In the genomic region with DNA sequence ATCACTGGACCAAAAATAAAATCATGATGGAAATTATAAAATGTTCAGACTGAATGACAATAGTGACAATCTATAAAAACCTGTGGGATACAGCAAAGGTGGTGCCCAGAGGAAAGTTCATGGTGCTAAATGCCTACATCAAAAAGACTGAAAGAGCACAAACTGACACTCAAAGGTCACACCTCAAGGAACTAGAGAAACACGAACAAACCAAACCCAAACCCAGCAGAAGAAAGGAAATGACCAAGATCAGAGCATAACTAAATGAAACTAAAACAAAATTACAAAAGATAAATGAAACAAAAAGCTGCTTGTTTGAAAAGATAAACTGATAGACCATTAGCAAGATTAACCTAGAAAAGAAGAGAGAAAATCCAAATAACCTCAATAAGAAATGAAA, we compare ENCODE assay signal across 15 cellular contexts.
DNase-seq lines count a peak whose midpoint lies in the region; ATAC-seq, FAIRE-seq and TF ChIP-seq lines count a peak whose summit lies in the region.
"Had no signal": no experiment of that assay in that cellular context is flagged by ENCODE, and none has a peak within 500 bp of the region (broad histone marks: within the 10 kb centered on the region; RNA-seq: fewer than 3 reads in every experiment).

No MANE protein-coding gene starts in this region.

- H3K27ac Mint-ChIP-seq in T-helper 2 cell treated with Interferon-gamma antibody and Interleukin-4, amounts not matched to agents 5 μg/mL and 100 μg/mL, for 36 hours, result peak overlapping the region; percentile 90
- peak overlapping the region; percentile 83 to 90 for H3K27ac Mint-ChIP-seq in natural killer cell
- H3K27ac Mint-ChIP-seq in type B pancreatic cell, result no peak overlapping the region

- DNase-seq in GM12892 (ENCODE audit: insufficient read length) (no peak), GM19239 (ENCODE audit: insufficient read length, low spot score) (no peak), natural killer cell (no peak), mucosa of gallbladder (ENCODE audit: low spot score) (no peak), type B pancreatic cell (ENCODE audit: extremely low spot score, unreplicated experiment) (no peak)
- peak; percentile 8 for DNase-seq in T-helper 2 cell treated with Interferon-gamma antibody and Interleukin-4, amounts not matched to agents 5 μg/mL and 100 μg/mL, for 36 hours (ENCODE audit: low spot score)
- DNase-seq: brain microvascular endothelial cell; Karpas-422; left lung; NCI-H526; psoas muscle; stimulated activated CD4-positive, alpha-beta T cell treated with anti-CD3 and anti-CD28 coated beads, Interleukin-12 subunit alpha, Interleukin-12 subunit beta, amount 100 ng/mL, for 4 hours; WERI-Rb-1 had no signal

- FAIRE-seq in GM12892 (lab: Jason Lieb, UNC), result peak; percentile 67
- peak; percentile 51 for FAIRE-seq in GM19239 (lab: Jason Lieb, UNC)

- ATAC-seq in natural killer cell, result peak in 2 of 3 donors; percentile 42 to 57
- no peak for ATAC-seq in HG03342 (IDR thresholded peaks at IDR 0.05; ENCODE audit: unreplicated experiment)
- ATAC-seq: left lung, Panc1, psoas muscle had no signal

- TF ChIP-seq POLR2A in GM12892 (IDR thresholded peaks at IDR 0.05; ENCODE audit: low read depth, low read length), result no peak

- H3K4me3 Mint-ChIP-seq in T-helper 2 cell treated with Interferon-gamma antibody and Interleukin-4, amounts not matched to agents 5 μg/mL and 100 μg/mL, for 36 hours, result peak overlapping the region; percentile 64
- peak overlapping the region; percentile 80 for H3K4me3 Mint-ChIP-seq in natural killer cell
- H3K4me3 Mint-ChIP-seq in type B pancreatic cell, result no peak overlapping the region

- H3K9me3 Mint-ChIP-seq in T-helper 2 cell treated with Interferon-gamma antibody and Interleukin-4, amounts not matched to agents 5 μg/mL and 100 μg/mL, for 36 hours, result peaks cover 36% of the 10 kb centered on the region
- peaks cover 0 to 2% of the 10 kb centered on the region in 2 donors for H3K9me3 Mint-ChIP-seq in natural killer cell
- H3K9me3 Mint-ChIP-seq in type B pancreatic cell, result peaks cover 17% of the 10 kb centered on the region

- intact Hi-C loops in natural killer cell (cut with micrococcal nuclease), result no loop called here

- peaks cover 67% of the 10 kb centered on the region for H3K36me3 Mint-ChIP-seq in T-helper 2 cell treated with Interferon-gamma antibody and Interleukin-4, amounts not matched to agents 5 μg/mL and 100 μg/mL, for 36 hours (ENCODE audit: low read depth)
- H3K36me3 Mint-ChIP-seq in natural killer cell (peaks cover 5% of the 10 kb centered on the region), type B pancreatic cell (peaks cover 18% of the 10 kb centered on the region)

- H3K4me1 Mint-ChIP-seq in T-helper 2 cell treated with Interferon-gamma antibody and Interleukin-4, amounts not matched to agents 5 μg/mL and 100 μg/mL, for 36 hours (ENCODE audit: low read depth), result peaks cover 26% of the 10 kb centered on the region
- H3K4me1 Mint-ChIP-seq in natural killer cell (peaks cover 46 to 48% of the 10 kb centered on the region in 2 donors), type B pancreatic cell (ENCODE audit: unreplicated experiment) (no peaks in the 10 kb centered on the region)

- TF ChIP-seq CTCF in natural killer cell (IDR thresholded peaks at IDR 0.05) (no peak), type B pancreatic cell (conservative IDR thresholded peaks at IDR 0.05) (no peak)

- no peaks in the 10 kb centered on the region for H3K27me3 Mint-ChIP-seq in T-helper 2 cell treated with Interferon-gamma antibody and Interleukin-4, amounts not matched to agents 5 μg/mL and 100 μg/mL, for 36 hours (ENCODE audit: low read depth)
- H3K27me3 Mint-ChIP-seq in natural killer cell (ENCODE audit: low read depth in 2 of 2) (no peaks in the 10 kb centered on the region), type B pancreatic cell (no peaks in the 10 kb centered on the region)
